9 cellular contexts compared by ENCODE assay signal in genomic region chr20:51335329-51335841, GRCh38.
DNase-seq lines count a peak whose midpoint lies in the region; ATAC-seq and TF ChIP-seq lines count a peak whose summit lies in the region.
"Had no signal": no experiment of that assay in that cellular context is flagged by ENCODE, and none has a peak within 500 bp of the region (broad histone marks: within the 10 kb centered on the region; RNA-seq: fewer than 3 reads in every experiment).

No MANE protein-coding gene starts in this region.

- no peak overlapping the region for H3K18ac ChIP-seq in neuronal stem cell (ENCODE audit: low read length)

- peaks cover 6% of the 10 kb centered on the region for H3K27me3 Mint-ChIP-seq in activated T-helper 17 cell treated with anti-CD3 and anti-CD28 coated beads, Interleukin-2, amount 50 U/mL, for 72 hours
- H3K27me3 Mint-ChIP-seq: activated naive CD8-positive, alpha-beta T cell had no signal

- H3K4ac ChIP-seq in neuronal stem cell (ENCODE audit: low read length) = no peak overlapping the region

- no peaks in the 10 kb centered on the region for H3K4me1 ChIP-seq in neuronal stem cell (ENCODE audit: control insufficient read depth in 2 of 2, insufficient read depth in 1 of 2, low read depth in 1 of 2, low read length in 2 of 2)

- no peak overlapping the region for H4K91ac ChIP-seq in neuronal stem cell (ENCODE audit: low read depth, low read length, poor library complexity)

- no peak overlapping the region for H2BK120ac ChIP-seq in neuronal stem cell (ENCODE audit: low read depth, low read length)

- peak overlapping the region; percentile 74 for H3K27ac ChIP-seq in neural cell (ENCODE audit: low read length)
- H3K27ac ChIP-seq in neuronal stem cell (replicated peaks; ENCODE audit: low read length) = no peak overlapping the region

- TF ChIP-seq CTCF in neural cell (IDR thresholded peaks at IDR 0.05; ENCODE audit: poor library complexity, severe bottlenecking) = no peak

- H3K9me2 ChIP-seq in neural cell (ENCODE audit: insufficient read depth, low read length) = no peaks in the 10 kb centered on the region

- WGBS in neuronal stem cell (ENCODE audit: extremely low coverage in 2 of 2, insufficient read length in 2 of 2, insufficient replicate concordance in 1 of 2), 2 donors = no CpG with 5 or more reads among the region's 8 CpGs

- H4K8ac ChIP-seq in neuronal stem cell (ENCODE audit: low read depth, low read length) = no peak overlapping the region

- peak overlapping the region; percentile 8 for H3K4me3 ChIP-seq in neural cell (ENCODE audit: low read length)
- H3K4me3 ChIP-seq in neuronal stem cell (ENCODE audit: low read length in 2 of 2) = no peak overlapping the region

- no peaks in the 10 kb centered on the region for H3F3A ChIP-seq in neural cell (ENCODE audit: insufficient read depth, low read length, poor library complexity, severe bottlenecking)

- peak overlapping the region; percentile 26 for H3K4me3 Mint-ChIP-seq in activated T-helper 17 cell treated with anti-CD3 and anti-CD28 coated beads, Interleukin-2, amount 50 U/mL, for 72 hours
- H3K4me3 Mint-ChIP-seq: activated naive CD8-positive, alpha-beta T cell had no signal

- TF ChIP-seq EP300 in neural cell (conservative IDR thresholded peaks at IDR 0.05; ENCODE audit: poor library complexity, severe bottlenecking) = peak; percentile 89

- H3K79me1 ChIP-seq in neuronal stem cell (ENCODE audit: low read depth, low read length) = no peaks in the 10 kb centered on the region

- H2AFZ ChIP-seq in neural cell (ENCODE audit: low read depth, low read length) (no peak overlapping the region), neuronal stem cell (ENCODE audit: low read length) (no peak overlapping the region)

- H3K9ac ChIP-seq in neural cell (ENCODE audit: low read length) = no peak overlapping the region
- H3K9ac ChIP-seq in neuronal stem cell (ENCODE audit: low read depth, low read length, poor library complexity) = no peak overlapping the region

- H3K9me3 ChIP-seq in neural cell (ENCODE audit: low read length) (no peaks in the 10 kb centered on the region), neuronal stem cell (replicated peaks in 1 of 2; ENCODE audit: control insufficient read depth in 2 of 2, insufficient read depth in 1 of 2, low read depth in 1 of 2, low read length in 2 of 2) (no peaks in the 10 kb centered on the region)

- H3K79me2 ChIP-seq in neural cell (replicated peaks; ENCODE audit: insufficient read depth, low read length) = no peaks in the 10 kb centered on the region

- H3K4me1 Mint-ChIP-seq in activated T-helper 17 cell treated with anti-CD3 and anti-CD28 coated beads, Interleukin-2, amount 50 U/mL, for 72 hours = peaks cover 17% of the 10 kb centered on the region

- no peak overlapping the region for H2BK15ac ChIP-seq in neuronal stem cell (ENCODE audit: low read length)

- H3K23ac ChIP-seq in neuronal stem cell (ENCODE audit: low read depth, low read length, poor library complexity) = no peak overlapping the region

- H4K20me1 ChIP-seq in neural cell (ENCODE audit: insufficient read depth) = no peaks in the 10 kb centered on the region

- peaks cover 4% of the 10 kb centered on the region for H3K9me3 Mint-ChIP-seq in activated T-helper 17 cell treated with anti-CD3 and anti-CD28 coated beads, Interleukin-2, amount 50 U/mL, for 72 hours

- H2BK5ac ChIP-seq in neuronal stem cell (ENCODE audit: low read length) = no peak overlapping the region

- peak; percentile 60 for DNase-seq in GM04504 (ENCODE audit: low read depth)
- DNase-seq in neuronal stem cell (ENCODE audit: low spot score) = no peak
- no peak for DNase-seq in NCI-H2196 (lab: John Stamatoyannopoulos, UW; ENCODE audit: unreplicated experiment)
- DNase-seq in OCI-M2 (lab: John Stamatoyannopoulos, UW; ENCODE audit: unreplicated experiment) = no peak
- DNase-seq in Ammon's horn (ENCODE audit: low spot score) = no peak

- H3K36me3 Mint-ChIP-seq in activated T-helper 17 cell treated with anti-CD3 and anti-CD28 coated beads, Interleukin-2, amount 50 U/mL, for 72 hours (ENCODE audit: low read depth) = no peaks in the 10 kb centered on the region
- H3K36me3 Mint-ChIP-seq: activated naive CD8-positive, alpha-beta T cell had no signal

- no peak overlapping the region for H3K4me2 ChIP-seq in neural cell (ENCODE audit: low read length)
- H3K4me2 ChIP-seq in neuronal stem cell (ENCODE audit: insufficient read depth, low read length, poor library complexity, severe bottlenecking) = no peak overlapping the region

- H2AK5ac ChIP-seq in neuronal stem cell (ENCODE audit: low read depth, low read length) = no peak overlapping the region

- TF ChIP-seq RAD21 in neural cell (conservative IDR thresholded peaks at IDR 0.05) = no peak

- H3K36me3 ChIP-seq in neural cell (ENCODE audit: insufficient read depth, low read length) (no peaks in the 10 kb centered on the region), neuronal stem cell (replicated peaks in 1 of 2; ENCODE audit: control insufficient read depth in 2 of 2, insufficient read depth in 2 of 2, low read length in 2 of 2) (no peaks in the 10 kb centered on the region)

- H2BK12ac ChIP-seq in neuronal stem cell (ENCODE audit: low read length) = no peak overlapping the region

- peak; percentile 97 for ATAC-seq in HG02870 (IDR thresholded peaks at IDR 0.05; ENCODE audit: unreplicated experiment)
- peak; percentile 92 for ATAC-seq in activated T-helper 17 cell treated with anti-CD3 and anti-CD28 coated beads, Interleukin-2, amount 50 U/mL, for 72 hours (replicated peaks)

- H3K27ac Mint-ChIP-seq in activated T-helper 17 cell treated with anti-CD3 and anti-CD28 coated beads, Interleukin-2, amount 50 U/mL, for 72 hours = peak overlapping the region; percentile 86
- H3K27ac Mint-ChIP-seq: activated naive CD8-positive, alpha-beta T cell had no signal

- no peaks in the 10 kb centered on the region for H3K27me3 ChIP-seq in neural cell (ENCODE audit: insufficient read depth, low read depth, low read length)
- peaks cover 0 to 10% (median 0%) of the 10 kb centered on the region in 3 experiments for H3K27me3 ChIP-seq in neuronal stem cell (ENCODE audit: control insufficient read depth in 3 of 3, insufficient read depth in 3 of 3, low read depth in 1 of 3, low read length in 3 of 3)

- no peak overlapping the region for H3K14ac ChIP-seq in neuronal stem cell (ENCODE audit: low read length)

TF ChIP-seq in neural cell, 6 proteins besides CTCF, POLR2A, EP300 and RAD21:
- TF ChIP-seq POLR2AphosphoS5 (IDR thresholded peaks at IDR 0.05) (peak; percentile 84), EZH2 (IDR thresholded peaks at IDR 0.05; ENCODE audit: borderline replicate concordance, insufficient read depth, low read length, poor library complexity, severe bottlenecking) (no peak)
TF ChIP-seq in neural cell: peak in this region for 1.
